In genomic region chr5:113974976-113975375, GRCh38 we compare ENCODE assay signal across 2 cellular contexts.
"Had no signal": no experiment of that assay in that cellular context is flagged by ENCODE, and none has a peak within 500 bp of the region (broad histone marks: within the 10 kb centered on the region; RNA-seq: fewer than 3 reads in every experiment).

No MANE protein-coding gene starts in this region.

- DNase-seq: GDM1, GF-D8 had no signal
